Comparison of ENCODE assay signal across 8 cellular contexts in the genomic region with DNA sequence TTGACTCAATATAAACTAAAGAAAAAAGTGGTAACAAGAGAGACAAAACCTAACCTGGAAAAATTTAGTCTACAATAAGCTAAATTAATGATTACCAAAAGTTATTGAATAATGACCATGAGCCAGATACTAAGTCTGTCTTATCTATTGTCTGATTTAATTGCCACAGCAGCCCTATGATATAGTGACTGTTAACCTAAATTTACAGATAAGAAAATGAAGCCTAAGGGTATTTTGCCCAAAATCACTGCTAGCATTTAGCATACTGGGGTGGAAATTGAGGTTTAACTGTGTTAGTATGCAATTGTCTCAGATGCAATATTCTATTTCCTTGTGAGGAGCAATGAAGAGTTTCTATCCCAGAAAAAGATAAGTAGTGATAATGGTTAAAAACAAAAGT.
"Had no signal": no experiment of that assay in that cellular context is flagged by ENCODE, and none has a peak within 500 bp of the region (broad histone marks: within the 10 kb centered on the region; RNA-seq: fewer than 3 reads in every experiment).

No MANE protein-coding gene starts in this region.

- ATAC-seq: HCT116, K562 had no signal

- H3K4me3 ChIP-seq: GM23248, HAP-1, K562 had no signal

- DNase-seq: GM23248, GOT3, H7, HFFc6, IMR-90 had no signal

- H3K9ac ChIP-seq: GM23248 had no signal

- H3K36me3 ChIP-seq: HAP-1 had no signal

- H3K27ac ChIP-seq: GM23248 had no signal

- H3K4me1 ChIP-seq: HAP-1 had no signal

- H3K4me3 Mint-ChIP-seq: HFFc6 had no signal

- H3K27ac Mint-ChIP-seq: HFFc6 had no signal
